18 cellular contexts compared by ENCODE assay signal in genomic region chr12:113700943-113701342, GRCh38.
A peak's percentile ranks its signal among the peaks of the same experiment; 100 is the strongest.
DNase-seq lines count a peak whose midpoint lies in the region; ATAC-seq, FAIRE-seq and TF ChIP-seq lines count a peak whose summit lies in the region.
"Had no signal": no experiment of that assay in that cellular context is flagged by ENCODE, and none has a peak within 500 bp of the region (broad histone marks: within the 10 kb centered on the region; RNA-seq: fewer than 3 reads in every experiment).

No MANE protein-coding gene starts in this region.

- peaks cover 5 to 18% of the 10 kb centered on the region in 2 donors for H3K27me3 Mint-ChIP-seq in natural killer cell (ENCODE audit: low read depth in 2 of 2)

- no peak for FAIRE-seq in RCC 7860 (lab: Jason Lieb, UNC)
- FAIRE-seq: GM12891 had no signal

- no peak overlapping the region for H3K4me3 Mint-ChIP-seq in natural killer cell
- H3K4me3 Mint-ChIP-seq: activated T-cell treated with anti-CD3 and anti-CD28 coated beads, Interleukin-2, amount 50 U/mL, for 72 hours; naive thymus-derived CD8-positive, alpha-beta T cell had no signal

- H3K27ac Mint-ChIP-seq in natural killer cell, result no peak overlapping the region
- H3K27ac Mint-ChIP-seq: activated T-cell treated with anti-CD3 and anti-CD28 coated beads, Interleukin-2, amount 50 U/mL, for 72 hours; naive thymus-derived CD8-positive, alpha-beta T cell had no signal

- TF ChIP-seq CTCF in psoas muscle (IDR thresholded peaks at IDR 0.05) (no peak), natural killer cell (IDR thresholded peaks at IDR 0.05) (no peak)

- no peaks in the 10 kb centered on the region for H3K9me3 ChIP-seq in psoas muscle
- H3K9me3 ChIP-seq: suprapubic skin had no signal

- no peak for ATAC-seq in psoas muscle
- ATAC-seq in natural killer cell, result no peak
- no peak for ATAC-seq in GM18502 (IDR thresholded peaks at IDR 0.05; ENCODE audit: poor library complexity, unreplicated experiment)
- ATAC-seq: activated T-cell treated with anti-CD3 and anti-CD28 coated beads, Interleukin-2, amount 50 U/mL, for 72 hours; naive thymus-derived CD8-positive, alpha-beta T cell had no signal

- no peak overlapping the region for H3K27ac ChIP-seq in psoas muscle
- H3K27ac ChIP-seq: cardiac muscle cell, epithelial cell of prostate, SK-N-MC, skin epidermis, suprapubic skin had no signal

- no peaks in the 10 kb centered on the region for H3K36me3 Mint-ChIP-seq in natural killer cell
- H3K36me3 Mint-ChIP-seq: naive thymus-derived CD8-positive, alpha-beta T cell had no signal

- no peaks in the 10 kb centered on the region for H3K4me1 Mint-ChIP-seq in natural killer cell

- DNase-seq in GM04504 (ENCODE audit: low read depth) (peak; percentile 2), RCC 7860 (ENCODE audit: low spot score) (peak; percentile 31), fibroblast of gingiva (ENCODE audit: low read depth) (peak; percentile 72), renal cortical epithelial cell (ENCODE audit: low read depth) (peak; percentile 27), psoas muscle (no peak), natural killer cell (no peak)
- DNase-seq: activated CD4-positive, alpha-beta T cell treated with anti-CD3 and anti-CD28 coated beads for 4 hours; activated T-cell treated with anti-CD3 and anti-CD28 coated beads, Interleukin-2, amount 50 U/mL, for 72 hours; Calu3; kidney; naive thymus-derived CD8-positive, alpha-beta T cell had no signal

- intact Hi-C loops in psoas muscle (cut with DNase I) (no loop called here), natural killer cell (cut with micrococcal nuclease) (no loop called here)

- peaks cover 3 to 33% (median 9%) of the 10 kb centered on the region in 3 donors for H3K27me3 ChIP-seq in psoas muscle (ENCODE audit: insufficient read depth in 3 of 3, low read length in 2 of 3)

- no peaks in the 10 kb centered on the region for H3K9me3 Mint-ChIP-seq in natural killer cell
- H3K9me3 Mint-ChIP-seq: activated T-cell treated with anti-CD3 and anti-CD28 coated beads, Interleukin-2, amount 50 U/mL, for 72 hours had no signal

- no peaks in the 10 kb centered on the region for H3K4me1 ChIP-seq in psoas muscle
- H3K4me1 ChIP-seq: suprapubic skin had no signal

- H3K4me3 ChIP-seq in psoas muscle, result no peak overlapping the region
- H3K4me3 ChIP-seq: cardiac muscle cell, SK-N-MC, skin epidermis, suprapubic skin had no signal

- no peaks in the 10 kb centered on the region for H3K36me3 ChIP-seq in psoas muscle (ENCODE audit: insufficient read depth in 1 of 2, low read depth in 1 of 2)
- H3K36me3 ChIP-seq: cardiac muscle cell, suprapubic skin had no signal

- 3 to 7% (median 5%) methylated on average over 5 of the region's 5 CpGs for WGBS in psoas muscle, 3 donors

Comparison
In these comparisons a context has a peak if more than half of its experiments do, and no peak if none do; other contexts are left out.
1. DNase-seq: peak in GM04504 (single experiment), RCC 7860 (single experiment), fibroblast of gingiva (single experiment) and renal cortical epithelial cell (single experiment); none in psoas muscle (0 of 2) and natural killer cell (single experiment).